ENCODE assay signal across 8 cellular contexts in the genomic region with DNA sequence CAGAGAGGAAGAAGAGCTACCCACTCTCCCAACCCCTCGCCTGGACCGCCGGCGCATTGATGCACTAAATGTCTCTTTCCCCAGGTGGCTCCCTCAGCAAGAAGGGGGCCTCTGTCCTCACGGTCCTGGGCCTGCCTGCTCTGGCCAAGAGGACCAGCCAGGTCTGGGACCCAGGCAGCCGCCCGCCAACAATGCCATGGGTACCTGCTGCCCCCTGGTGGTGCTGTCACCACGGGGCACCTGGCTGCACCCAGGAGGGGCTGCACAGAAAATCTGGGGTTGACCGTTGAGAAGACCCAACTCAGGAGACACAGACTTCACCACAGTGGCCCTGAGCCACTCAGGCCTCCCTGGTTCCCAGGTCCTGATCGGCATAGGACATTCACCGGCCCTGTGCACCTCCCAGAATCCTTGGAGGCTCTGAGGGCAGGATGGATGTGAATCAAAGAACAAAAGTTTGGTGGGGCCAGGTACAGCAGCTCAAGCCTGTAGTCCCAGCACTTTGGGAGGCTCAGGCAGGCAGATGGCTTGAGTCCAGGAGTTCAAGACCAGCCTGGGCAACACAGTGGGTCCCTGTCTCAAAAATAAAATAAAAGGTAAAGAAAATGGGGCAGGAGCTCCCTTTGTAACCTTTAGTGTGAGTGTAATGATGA.
DNase-seq lines count a peak whose midpoint lies in the region; ATAC-seq, FAIRE-seq and TF ChIP-seq lines count a peak whose summit lies in the region.

No MANE protein-coding gene starts in this region.

- no peak overlapping the region for H3K4me3 ChIP-seq in KMS-11 (IDR thresholded peaks at IDR 0.05; ENCODE audit: insufficient read depth, low read depth, low read length)

- peak; percentile 92 for TF ChIP-seq CTCF in KMS-11 (conservative IDR thresholded peaks at IDR 0.05; ENCODE audit: low read depth, low read length)

- H3K9ac ChIP-seq in KMS-11: no peak overlapping the region

- no peak overlapping the region for H3K27ac ChIP-seq in KMS-11

- H4K20me1 ChIP-seq in KMS-11 (ENCODE audit: insufficient read depth): no peaks in the 10 kb centered on the region

- peak; percentile 42 for DNase-seq in DMS79 treated with DMSO at 0.1 percent for 48 hours (lab: John Stamatoyannopoulos, UW)
- DNase-seq in SKM-1 (lab: John Stamatoyannopoulos, UW; ENCODE audit: unreplicated experiment): peak; percentile 28
- DNase-seq in activated naive CD4-positive, alpha-beta T cell (lab: John Stamatoyannopoulos, UW): peak; percentile 47 to 75 (median 66)
- peak; percentile 79 for DNase-seq in glomerular visceral epithelial cell (ENCODE audit: extremely low spot score)
- peak; percentile 59 to 97 (median 84) for DNase-seq in posterior cingulate gyrus
- peak; percentile 81 for DNase-seq in urothelium cell line (ENCODE audit: low spot score)

- peak; percentile 56 for FAIRE-seq in urothelium cell line (lab: Jason Lieb, UNC)

- intact Hi-C loops in posterior cingulate gyrus (cut with DNase I): loop anchor here (1.0 to 2.0 kb wide), 2 partner anchors 201 to 212 kb away; no protein-coding TSS in a partner anchor

- H3K4me2 ChIP-seq in KMS-11: no peak overlapping the region

- H3K79me2 ChIP-seq in KMS-11 (ENCODE audit: insufficient read depth, low read depth): no peaks in the 10 kb centered on the region

- H3K27me3 ChIP-seq in KMS-11 (ENCODE audit: insufficient read depth, low read depth): peaks cover 26% of the 10 kb centered on the region; the same call in 1 of the 2 replicates

- H3K36me3 ChIP-seq in KMS-11 (ENCODE audit: insufficient read depth): no peaks in the 10 kb centered on the region

- ATAC-seq in HG03520 (IDR thresholded peaks at IDR 0.05; ENCODE audit: unreplicated experiment): no peak

- peaks cover 10% of the 10 kb centered on the region for H3K4me1 ChIP-seq in KMS-11 (ENCODE audit: low read depth, poor library complexity, severe bottlenecking)

- H2AFZ ChIP-seq in KMS-11 (ENCODE audit: low read depth): no peak overlapping the region

Comparison
In these comparisons a context has a peak if more than half of its experiments do, and no peak if none do; other contexts are left out.
1. DNase-seq: peak in every context shown above with its lines; median percentile 84 in posterior cingulate gyrus; 81 in urothelium cell line; 79 in glomerular visceral epithelial cell; 66 in activated naive CD4-positive, alpha-beta T cell; 42 in DMS79 treated with DMSO at 0.1 percent for 48 hours; 28 in SKM-1.